Comparison of ENCODE assay signal across 1 cellular context in genomic region chr16:86952769-86953168, GRCh38.
TF ChIP-seq lines count a peak whose summit lies in the region.

No MANE protein-coding gene starts in this region.

TF ChIP-seq in GM23338, 12 proteins besides CTCF, POLR2A, EP300 and RAD21 (continued from another document):
- TF ChIP-seq, protein P1, sequence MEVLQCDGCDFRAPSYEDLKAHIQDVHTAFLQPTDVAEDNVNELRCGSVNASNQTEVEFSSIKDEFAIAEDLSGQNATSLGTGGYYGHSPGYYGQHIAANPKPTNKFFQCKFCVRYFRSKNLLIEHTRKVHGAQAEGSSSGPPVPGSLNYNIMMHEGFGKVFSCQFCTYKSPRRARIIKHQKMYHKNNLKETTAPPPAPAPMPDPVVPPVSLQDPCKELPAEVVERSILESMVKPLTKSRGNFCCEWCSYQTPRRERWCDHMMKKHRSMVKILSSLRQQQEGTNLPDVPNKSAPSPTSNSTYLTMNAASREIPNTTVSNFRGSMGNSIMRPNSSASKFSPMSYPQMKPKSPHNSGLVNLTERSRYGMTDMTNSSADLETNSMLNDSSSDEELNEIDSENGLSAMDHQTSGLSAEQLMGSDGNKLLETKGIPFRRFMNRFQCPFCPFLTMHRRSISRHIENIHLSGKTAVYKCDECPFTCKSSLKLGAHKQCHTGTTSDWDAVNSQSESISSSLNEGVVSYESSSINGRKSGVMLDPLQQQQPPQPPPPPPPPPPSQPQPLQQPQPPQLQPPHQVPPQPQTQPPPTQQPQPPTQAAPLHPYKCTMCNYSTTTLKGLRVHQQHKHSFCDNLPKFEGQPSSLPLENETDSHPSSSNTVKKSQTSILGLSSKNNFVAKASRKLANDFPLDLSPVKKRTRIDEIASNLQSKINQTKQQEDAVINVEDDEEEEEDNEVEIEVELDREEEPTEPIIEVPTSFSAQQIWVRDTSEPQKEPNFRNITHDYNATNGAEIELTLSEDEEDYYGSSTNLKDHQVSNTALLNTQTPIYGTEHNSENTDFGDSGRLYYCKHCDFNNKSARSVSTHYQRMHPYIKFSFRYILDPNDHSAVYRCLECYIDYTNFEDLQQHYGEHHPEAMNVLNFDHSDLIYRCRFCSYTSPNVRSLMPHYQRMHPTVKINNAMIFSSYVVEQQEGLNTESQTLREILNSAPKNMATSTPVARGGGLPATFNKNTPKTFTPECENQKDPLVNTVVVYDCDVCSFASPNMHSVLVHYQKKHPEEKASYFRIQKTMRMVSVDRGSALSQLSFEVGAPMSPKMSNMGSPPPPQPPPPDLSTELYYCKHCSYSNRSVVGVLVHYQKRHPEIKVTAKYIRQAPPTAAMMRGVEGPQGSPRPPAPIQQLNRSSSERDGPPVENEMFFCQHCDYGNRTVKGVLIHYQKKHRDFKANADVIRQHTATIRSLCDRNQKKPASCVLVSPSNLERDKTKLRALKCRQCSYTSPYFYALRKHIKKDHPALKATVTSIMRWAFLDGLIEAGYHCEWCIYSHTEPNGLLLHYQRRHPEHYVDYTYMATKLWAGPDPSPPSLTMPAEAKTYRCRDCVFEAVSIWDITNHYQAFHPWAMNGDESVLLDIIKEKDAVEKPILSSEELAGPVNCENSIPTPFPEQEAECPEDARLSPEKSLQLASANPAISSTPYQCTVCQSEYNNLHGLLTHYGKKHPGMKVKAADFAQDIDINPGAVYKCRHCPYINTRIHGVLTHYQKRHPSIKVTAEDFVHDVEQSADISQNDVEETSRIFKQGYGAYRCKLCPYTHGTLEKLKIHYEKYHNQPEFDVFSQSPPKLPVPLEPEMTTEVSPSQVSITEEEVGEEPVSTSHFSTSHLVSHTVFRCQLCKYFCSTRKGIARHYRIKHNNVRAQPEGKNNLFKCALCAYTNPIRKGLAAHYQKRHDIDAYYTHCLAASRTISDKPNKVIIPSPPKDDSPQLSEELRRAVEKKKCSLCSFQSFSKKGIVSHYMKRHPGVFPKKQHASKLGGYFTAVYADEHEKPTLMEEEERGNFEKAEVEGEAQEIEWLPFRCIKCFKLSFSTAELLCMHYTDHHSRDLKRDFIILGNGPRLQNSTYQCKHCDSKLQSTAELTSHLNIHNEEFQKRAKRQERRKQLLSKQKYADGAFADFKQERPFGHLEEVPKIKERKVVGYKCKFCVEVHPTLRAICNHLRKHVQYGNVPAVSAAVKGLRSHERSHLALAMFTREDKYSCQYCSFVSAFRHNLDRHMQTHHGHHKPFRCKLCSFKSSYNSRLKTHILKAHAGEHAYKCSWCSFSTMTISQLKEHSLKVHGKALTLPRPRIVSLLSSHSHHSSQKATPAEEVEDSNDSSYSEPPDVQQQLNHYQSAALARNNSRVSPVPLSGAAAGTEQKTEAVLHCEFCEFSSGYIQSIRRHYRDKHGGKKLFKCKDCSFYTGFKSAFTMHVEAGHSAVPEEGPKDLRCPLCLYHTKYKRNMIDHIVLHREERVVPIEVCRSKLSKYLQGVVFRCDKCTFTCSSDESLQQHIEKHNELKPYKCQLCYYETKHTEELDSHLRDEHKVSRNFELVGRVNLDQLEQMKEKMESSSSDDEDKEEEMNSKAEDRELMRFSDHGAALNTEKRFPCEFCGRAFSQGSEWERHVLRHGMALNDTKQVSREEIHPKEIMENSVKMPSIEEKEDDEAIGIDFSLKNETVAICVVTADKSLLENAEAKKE (CRISPR knock-in tag; IDR thresholded peaks at IDR 0.05) = no peak
